ENCODE assay signal across 12 cellular contexts in genomic region chr11:129950319-129951034, GRCh38. TPM values are rescaled to one million over a fixed set of nuclear protein-coding genes. Genes with fewer than 3 reads are reported as not detected.
A peak's percentile ranks its signal among the peaks of the same experiment; 100 is the strongest.
DNase-seq lines count a peak whose midpoint lies in the region; ATAC-seq and TF ChIP-seq lines count a peak whose summit lies in the region.
"Had no signal": no experiment of that assay in that cellular context is flagged by ENCODE, and none has a peak within 500 bp of the region (broad histone marks: within the 10 kb centered on the region; RNA-seq: fewer than 3 reads in every experiment).

No MANE protein-coding gene starts in this region.

- no peaks in the 10 kb centered on the region for H3K9me3 ChIP-seq in heart left ventricle

- no peak for TF ChIP-seq CTCF in heart left ventricle (IDR thresholded peaks at IDR 0.05)

- H3K4me3 ChIP-seq in heart left ventricle, result no peak overlapping the region
- H3K4me3 ChIP-seq: skin epidermis had no signal

- DNase-seq in HT1080 (ENCODE audit: low read depth) (peak; percentile 27), UCSD-AML1 (lab: John Stamatoyannopoulos, UW; ENCODE audit: unreplicated experiment) (peak; percentile 35), heart left ventricle (peak in 4 of 5 donors; percentile 35 to 52 (median 46)), sciatic nerve (ENCODE audit: low spot score) (peak; percentile 74), T1000 (lab: John Stamatoyannopoulos, UW) (no peak), HuH-7 (ENCODE audit: low spot score) (no peak), NCI-H146 (lab: John Stamatoyannopoulos, UW) (no peak)
- DNase-seq: activated CD4-positive, alpha-beta T cell treated with anti-CD3 and anti-CD28 coated beads, Interleukin-2, amount 10 ng/mL, durations not matched to agents 24 days and 14 days; NCI-H1436 treated with DMSO at 0.1 percent for 48 hours; trophoblast cell had no signal

- 46 to 66% (median 58%) methylated on average over 12 of the region's 12 CpGs for WGBS in heart left ventricle, 4 donors

- intact Hi-C loops in heart left ventricle (cut with DNase I) (no loop called here), sciatic nerve (cut with DNase I) (no loop called here)

- H3K36me3 ChIP-seq in heart left ventricle, result peaks cover 0 to 28% (median 18%) of the 10 kb centered on the region in 9 donors

- H3K27ac ChIP-seq in heart left ventricle, result peak overlapping the region in 2 of 12 donors; percentile 10 to 78

- H3K27me3 ChIP-seq in heart left ventricle, result no peaks in the 10 kb centered on the region

- peaks cover 0 to 21% (median 2%) of the 10 kb centered on the region in 12 donors for H3K4me1 ChIP-seq in heart left ventricle

- ATAC-seq in heart left ventricle (peak; percentile 26 to 84 (median 75)), sciatic nerve (peak; percentile 90), HG03175 (IDR thresholded peaks at IDR 0.05; ENCODE audit: unreplicated experiment) (no peak)

- TF ChIP-seq POLR2A in heart left ventricle (IDR thresholded peaks at IDR 0.05), result no peak

RNA-seq across cellular contexts. Expression of gene PRDM10, which starts 52.2 kb away (rescaled TPM):
- 4.0 and 6.5 TPM in 2 replicates for total RNA-seq in HT1080 (2014; rRNA removed; shearing (Covaris generic))
- polyA plus RNA-seq in HT1080 (2015; cell fraction: cytosol; rRNA removed), result 3.9 and 5.7 TPM in 2 replicates
- 11.2 and 13.5 TPM in 2 replicates for polyA plus RNA-seq in HT1080 (2015; cell fraction: nucleus; rRNA removed)
- 1 to 10 TPM; 2.8 to 6.8 (median 4.7) TPM for total RNA-seq in heart left ventricle
- 1 to 10 TPM; 1.6 to 1.7 TPM for polyA plus RNA-seq in heart left ventricle
- total RNA-seq in sciatic nerve, result 12.3 TPM

RNA-seq across cellular contexts. Expression of gene NFRKB, which starts 55.1 kb away (rescaled TPM):
- 22.9 and 23.6 TPM in 2 replicates for total RNA-seq in HT1080 (2014; rRNA removed; shearing (Covaris generic))
- polyA plus RNA-seq in HT1080 (2015; cell fraction: cytosol; rRNA removed), result 13.2 and 17.0 TPM in 2 replicates
- 36.6 and 41.3 TPM in 2 replicates for polyA plus RNA-seq in HT1080 (2015; cell fraction: nucleus; rRNA removed)
- total RNA-seq in heart left ventricle, result 10 to 100 TPM in 8 of 9 donors, 1 to 10 TPM in 1; 6.7 to 23.1 (median 14.1) TPM
- 10 to 100 TPM in 1 of 2 donors, 1 to 10 TPM in 1; 5.0 to 10.4 TPM for polyA plus RNA-seq in heart left ventricle
- total RNA-seq in sciatic nerve, result 27.4 TPM

Comparison
In these comparisons a context has a peak if more than half of its experiments do, and no peak if none do; other contexts are left out.
1. DNase-seq: peak in HT1080 (single experiment), UCSD-AML1 (single experiment), heart left ventricle (4 of 5) and sciatic nerve (single experiment); none in T1000 (single experiment), HuH-7 (single experiment) and NCI-H146 (single experiment).